In the genomic region with DNA sequence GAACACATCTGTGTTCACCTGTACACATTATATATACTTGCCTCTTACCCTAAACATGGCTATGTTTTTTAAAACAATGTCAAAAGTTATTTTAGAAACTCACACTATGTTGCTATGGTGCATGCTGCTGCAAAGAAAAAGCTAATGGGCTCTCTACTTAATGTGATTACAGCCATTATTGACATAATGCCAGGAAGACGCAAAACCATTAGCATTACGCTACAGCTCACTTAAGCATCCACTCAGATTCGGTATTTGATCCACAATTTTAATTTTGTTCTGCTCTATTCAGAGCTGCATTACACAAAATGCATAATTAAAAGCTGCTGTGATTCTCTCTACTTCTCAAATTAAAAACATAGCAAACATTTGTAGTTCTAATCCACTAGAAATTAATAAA, we compare ENCODE assay signal across 17 cellular contexts.
"Had no signal": no experiment of that assay in that cellular context is flagged by ENCODE, and none has a peak within 500 bp of the region (broad histone marks: within the 10 kb centered on the region; RNA-seq: fewer than 3 reads in every experiment).

No MANE protein-coding gene starts in this region.

- H3K4me3 ChIP-seq: ascending aorta, colonic mucosa, gastrocnemius medialis, heart left ventricle, left lung, right atrium auricular region, tibial nerve had no signal

- H3K27me3 ChIP-seq: ascending aorta, colonic mucosa, gastrocnemius medialis, heart left ventricle, left lung, right atrium auricular region, tibial nerve had no signal

- ATAC-seq: gastrocnemius medialis; heart left ventricle; left lung; stimulated activated naive CD8-positive, alpha-beta T cell treated with anti-CD3 and anti-CD28 coated beads, Interleukin-15, Interleukin-2, amounts not matched to agents 100 U/mL and 50 U/mL, for 24 hours had no signal

- DNase-seq: activated CD4-positive, alpha-beta T cell treated with anti-CD3 and anti-CD28 coated beads, Interleukin-2, amount 50 U/mL, for 48 hours; activated gamma-delta T cell; colonic mucosa; gastrocnemius medialis; heart left ventricle; left lung; mammary epithelial cell; midbrain; nephron progenitor cell; stimulated activated CD4-positive, alpha-beta T cell treated with anti-CD3 and anti-CD28 coated beads, Interleukin-2, amount 100 ng/mL, for 24 hours; stimulated activated naive CD8-positive, alpha-beta T cell treated with anti-CD3 and anti-CD28 coated beads, Interleukin-15, Interleukin-2, amounts not matched to agents 100 U/mL and 50 U/mL, for 24 hours; substantia nigra had no signal

- H3K9me3 ChIP-seq: ascending aorta, colonic mucosa, gastrocnemius medialis, heart left ventricle, right atrium auricular region, tibial nerve had no signal

- H3K4me1 ChIP-seq: ascending aorta, colonic mucosa, gastrocnemius medialis, heart left ventricle, left lung, right atrium auricular region had no signal

- H3K27ac ChIP-seq: ascending aorta, colonic mucosa, gastrocnemius medialis, heart left ventricle, left lung, right atrium auricular region, tibial nerve had no signal

- H3K36me3 ChIP-seq: ascending aorta, colonic mucosa, gastrocnemius medialis, heart left ventricle, left lung, right atrium auricular region, tibial nerve had no signal

- FAIRE-seq: TTC549, urothelium cell line had no signal
